In the genomic region with DNA sequence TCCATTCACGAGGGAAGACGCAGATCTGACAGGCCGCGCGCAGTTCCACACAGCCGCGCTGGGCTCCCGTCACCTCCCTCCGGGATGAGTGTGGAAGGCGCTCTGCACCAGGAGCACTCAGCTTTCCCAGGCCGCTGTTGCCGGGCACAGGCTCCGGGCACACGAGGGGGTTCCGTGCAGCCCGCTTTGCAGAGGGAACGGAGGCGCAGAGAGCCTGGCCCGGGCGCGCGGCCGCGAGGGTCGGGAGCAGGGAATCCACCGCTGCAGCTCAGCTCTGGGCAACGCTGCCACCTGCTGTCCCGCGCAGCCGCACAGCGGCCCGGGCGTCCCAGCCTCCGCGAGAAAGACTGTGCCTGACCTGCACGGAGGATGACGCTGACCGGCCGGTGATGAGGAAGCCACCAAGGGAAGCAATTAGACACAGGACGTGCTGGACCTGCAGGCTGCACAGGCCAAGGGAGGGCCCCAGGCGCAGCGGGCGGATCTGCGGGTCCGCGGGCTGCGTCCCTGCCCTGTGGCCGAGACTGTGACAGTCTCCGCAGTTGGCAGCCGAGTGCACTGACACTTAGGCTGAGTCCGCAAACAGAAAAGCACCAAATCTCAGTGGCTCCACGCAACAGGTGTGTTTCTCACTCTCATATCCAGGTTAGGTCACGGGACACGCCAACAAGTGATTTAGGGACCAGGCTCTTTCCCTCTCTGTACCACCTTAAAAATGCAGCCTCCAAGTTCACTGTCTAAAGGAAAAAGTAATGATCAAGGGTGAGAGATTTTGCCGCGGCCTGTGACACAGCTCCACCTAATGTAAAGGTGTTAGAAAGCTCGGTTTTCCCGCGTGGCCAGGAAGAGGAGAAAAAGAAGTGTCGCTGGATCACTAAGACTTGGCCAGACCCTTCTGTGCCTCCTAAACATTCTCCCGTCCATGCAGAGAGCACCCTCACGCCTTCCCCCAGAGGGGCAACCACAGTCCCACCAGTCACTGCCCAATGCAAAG, we compare ENCODE assay signal across 1 cellular context.
TF ChIP-seq lines count a peak whose summit lies in the region.

No MANE protein-coding gene starts in this region.

TF ChIP-seq in WTC11, 78 proteins besides CTCF, POLR2A, EP300 and RAD21 (continued from another document and continues in another):
- TF ChIP-seq, protein P1, sequence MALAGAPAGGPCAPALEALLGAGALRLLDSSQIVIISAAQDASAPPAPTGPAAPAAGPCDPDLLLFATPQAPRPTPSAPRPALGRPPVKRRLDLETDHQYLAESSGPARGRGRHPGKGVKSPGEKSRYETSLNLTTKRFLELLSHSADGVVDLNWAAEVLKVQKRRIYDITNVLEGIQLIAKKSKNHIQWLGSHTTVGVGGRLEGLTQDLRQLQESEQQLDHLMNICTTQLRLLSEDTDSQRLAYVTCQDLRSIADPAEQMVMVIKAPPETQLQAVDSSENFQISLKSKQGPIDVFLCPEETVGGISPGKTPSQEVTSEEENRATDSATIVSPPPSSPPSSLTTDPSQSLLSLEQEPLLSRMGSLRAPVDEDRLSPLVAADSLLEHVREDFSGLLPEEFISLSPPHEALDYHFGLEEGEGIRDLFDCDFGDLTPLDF (CRISPR knock-in tag; IDR thresholded peaks at IDR 0.05) = no peak
- TF ChIP-seq SOX15 (CRISPR knock-in tag; IDR thresholded peaks at IDR 0.05) (no peak), ZNF121 (CRISPR knock-in tag; IDR thresholded peaks at IDR 0.05) (no peak), NFATC4 (CRISPR knock-in tag; IDR thresholded peaks at IDR 0.05) (no peak), ZNF416 (CRISPR knock-in tag; IDR thresholded peaks at IDR 0.05) (no peak), EMX1 (CRISPR knock-in tag; IDR thresholded peaks at IDR 0.05) (no peak), ESRRA (CRISPR knock-in tag; IDR thresholded peaks at IDR 0.05; ENCODE audit: borderline replicate concordance) (no peak), OVOL2 (CRISPR knock-in tag; IDR thresholded peaks at IDR 0.05; ENCODE audit: borderline replicate concordance) (no peak), ZNF219 (CRISPR knock-in tag; IDR thresholded peaks at IDR 0.05; ENCODE audit: borderline replicate concordance) (no peak), RELA (CRISPR knock-in tag; IDR thresholded peaks at IDR 0.05; ENCODE audit: borderline replicate concordance) (no peak), ZNF423 (CRISPR knock-in tag; IDR thresholded peaks at IDR 0.05) (no peak), ZNF138 (CRISPR knock-in tag; conservative IDR thresholded peaks at IDR 0.05) (no peak)
- TF ChIP-seq, protein P2, sequence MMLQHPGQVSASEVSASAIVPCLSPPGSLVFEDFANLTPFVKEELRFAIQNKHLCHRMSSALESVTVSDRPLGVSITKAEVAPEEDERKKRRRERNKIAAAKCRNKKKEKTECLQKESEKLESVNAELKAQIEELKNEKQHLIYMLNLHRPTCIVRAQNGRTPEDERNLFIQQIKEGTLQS (CRISPR knock-in tag; conservative IDR thresholded peaks at IDR 0.05) = no peak
- TF ChIP-seq, protein P3, sequence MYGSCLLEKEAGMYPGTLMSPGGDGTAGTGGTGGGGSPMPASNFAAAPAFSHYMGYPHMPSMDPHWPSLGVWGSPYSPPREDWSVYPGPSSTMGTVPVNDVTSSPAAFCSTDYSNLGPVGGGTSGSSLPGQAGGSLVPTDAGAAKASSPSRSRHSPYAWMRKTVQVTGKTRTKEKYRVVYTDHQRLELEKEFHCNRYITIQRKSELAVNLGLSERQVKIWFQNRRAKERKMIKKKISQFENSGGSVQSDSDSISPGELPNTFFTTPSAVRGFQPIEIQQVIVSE (CRISPR knock-in tag; IDR thresholded peaks at IDR 0.05; ENCODE audit: borderline replicate concordance) = no peak
- TF ChIP-seq, protein P4, sequence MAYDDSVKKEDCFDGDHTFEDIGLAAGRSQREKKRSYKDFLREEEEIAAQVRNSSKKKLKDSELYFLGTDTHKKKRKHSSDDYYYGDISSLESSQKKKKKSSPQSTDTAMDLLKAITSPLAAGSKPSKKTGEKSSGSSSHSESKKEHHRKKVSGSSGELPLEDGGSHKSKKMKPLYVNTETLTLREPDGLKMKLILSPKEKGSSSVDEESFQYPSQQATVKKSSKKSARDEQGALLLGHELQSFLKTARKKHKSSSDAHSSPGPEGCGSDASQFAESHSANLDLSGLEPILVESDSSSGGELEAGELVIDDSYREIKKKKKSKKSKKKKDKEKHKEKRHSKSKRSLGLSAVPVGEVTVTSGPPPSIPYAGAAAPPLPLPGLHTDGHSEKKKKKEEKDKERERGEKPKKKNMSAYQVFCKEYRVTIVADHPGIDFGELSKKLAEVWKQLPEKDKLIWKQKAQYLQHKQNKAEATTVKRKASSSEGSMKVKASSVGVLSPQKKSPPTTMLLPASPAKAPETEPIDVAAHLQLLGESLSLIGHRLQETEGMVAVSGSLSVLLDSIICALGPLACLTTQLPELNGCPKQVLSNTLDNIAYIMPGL (CRISPR knock-in tag; IDR thresholded peaks at IDR 0.05) = peak; percentile 98
- TF ChIP-seq, protein P5, sequence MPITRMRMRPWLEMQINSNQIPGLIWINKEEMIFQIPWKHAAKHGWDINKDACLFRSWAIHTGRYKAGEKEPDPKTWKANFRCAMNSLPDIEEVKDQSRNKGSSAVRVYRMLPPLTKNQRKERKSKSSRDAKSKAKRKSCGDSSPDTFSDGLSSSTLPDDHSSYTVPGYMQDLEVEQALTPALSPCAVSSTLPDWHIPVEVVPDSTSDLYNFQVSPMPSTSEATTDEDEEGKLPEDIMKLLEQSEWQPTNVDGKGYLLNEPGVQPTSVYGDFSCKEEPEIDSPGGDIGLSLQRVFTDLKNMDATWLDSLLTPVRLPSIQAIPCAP (CRISPR knock-in tag; IDR thresholded peaks at IDR 0.05) = no peak; the same call in 1 of the 2 replicates
- TF ChIP-seq, protein P6, sequence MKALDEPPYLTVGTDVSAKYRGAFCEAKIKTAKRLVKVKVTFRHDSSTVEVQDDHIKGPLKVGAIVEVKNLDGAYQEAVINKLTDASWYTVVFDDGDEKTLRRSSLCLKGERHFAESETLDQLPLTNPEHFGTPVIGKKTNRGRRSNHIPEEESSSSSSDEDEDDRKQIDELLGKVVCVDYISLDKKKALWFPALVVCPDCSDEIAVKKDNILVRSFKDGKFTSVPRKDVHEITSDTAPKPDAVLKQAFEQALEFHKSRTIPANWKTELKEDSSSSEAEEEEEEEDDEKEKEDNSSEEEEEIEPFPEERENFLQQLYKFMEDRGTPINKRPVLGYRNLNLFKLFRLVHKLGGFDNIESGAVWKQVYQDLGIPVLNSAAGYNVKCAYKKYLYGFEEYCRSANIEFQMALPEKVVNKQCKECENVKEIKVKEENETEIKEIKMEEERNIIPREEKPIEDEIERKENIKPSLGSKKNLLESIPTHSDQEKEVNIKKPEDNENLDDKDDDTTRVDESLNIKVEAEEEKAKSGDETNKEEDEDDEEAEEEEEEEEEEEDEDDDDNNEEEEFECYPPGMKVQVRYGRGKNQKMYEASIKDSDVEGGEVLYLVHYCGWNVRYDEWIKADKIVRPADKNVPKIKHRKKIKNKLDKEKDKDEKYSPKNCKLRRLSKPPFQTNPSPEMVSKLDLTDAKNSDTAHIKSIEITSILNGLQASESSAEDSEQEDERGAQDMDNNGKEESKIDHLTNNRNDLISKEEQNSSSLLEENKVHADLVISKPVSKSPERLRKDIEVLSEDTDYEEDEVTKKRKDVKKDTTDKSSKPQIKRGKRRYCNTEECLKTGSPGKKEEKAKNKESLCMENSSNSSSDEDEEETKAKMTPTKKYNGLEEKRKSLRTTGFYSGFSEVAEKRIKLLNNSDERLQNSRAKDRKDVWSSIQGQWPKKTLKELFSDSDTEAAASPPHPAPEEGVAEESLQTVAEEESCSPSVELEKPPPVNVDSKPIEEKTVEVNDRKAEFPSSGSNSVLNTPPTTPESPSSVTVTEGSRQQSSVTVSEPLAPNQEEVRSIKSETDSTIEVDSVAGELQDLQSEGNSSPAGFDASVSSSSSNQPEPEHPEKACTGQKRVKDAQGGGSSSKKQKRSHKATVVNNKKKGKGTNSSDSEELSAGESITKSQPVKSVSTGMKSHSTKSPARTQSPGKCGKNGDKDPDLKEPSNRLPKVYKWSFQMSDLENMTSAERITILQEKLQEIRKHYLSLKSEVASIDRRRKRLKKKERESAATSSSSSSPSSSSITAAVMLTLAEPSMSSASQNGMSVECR (CRISPR knock-in tag; IDR thresholded peaks at IDR 0.05; ENCODE audit: borderline replicate concordance) = peak; percentile 66; the same call in 1 of the 2 replicates
- TF ChIP-seq, protein P7, sequence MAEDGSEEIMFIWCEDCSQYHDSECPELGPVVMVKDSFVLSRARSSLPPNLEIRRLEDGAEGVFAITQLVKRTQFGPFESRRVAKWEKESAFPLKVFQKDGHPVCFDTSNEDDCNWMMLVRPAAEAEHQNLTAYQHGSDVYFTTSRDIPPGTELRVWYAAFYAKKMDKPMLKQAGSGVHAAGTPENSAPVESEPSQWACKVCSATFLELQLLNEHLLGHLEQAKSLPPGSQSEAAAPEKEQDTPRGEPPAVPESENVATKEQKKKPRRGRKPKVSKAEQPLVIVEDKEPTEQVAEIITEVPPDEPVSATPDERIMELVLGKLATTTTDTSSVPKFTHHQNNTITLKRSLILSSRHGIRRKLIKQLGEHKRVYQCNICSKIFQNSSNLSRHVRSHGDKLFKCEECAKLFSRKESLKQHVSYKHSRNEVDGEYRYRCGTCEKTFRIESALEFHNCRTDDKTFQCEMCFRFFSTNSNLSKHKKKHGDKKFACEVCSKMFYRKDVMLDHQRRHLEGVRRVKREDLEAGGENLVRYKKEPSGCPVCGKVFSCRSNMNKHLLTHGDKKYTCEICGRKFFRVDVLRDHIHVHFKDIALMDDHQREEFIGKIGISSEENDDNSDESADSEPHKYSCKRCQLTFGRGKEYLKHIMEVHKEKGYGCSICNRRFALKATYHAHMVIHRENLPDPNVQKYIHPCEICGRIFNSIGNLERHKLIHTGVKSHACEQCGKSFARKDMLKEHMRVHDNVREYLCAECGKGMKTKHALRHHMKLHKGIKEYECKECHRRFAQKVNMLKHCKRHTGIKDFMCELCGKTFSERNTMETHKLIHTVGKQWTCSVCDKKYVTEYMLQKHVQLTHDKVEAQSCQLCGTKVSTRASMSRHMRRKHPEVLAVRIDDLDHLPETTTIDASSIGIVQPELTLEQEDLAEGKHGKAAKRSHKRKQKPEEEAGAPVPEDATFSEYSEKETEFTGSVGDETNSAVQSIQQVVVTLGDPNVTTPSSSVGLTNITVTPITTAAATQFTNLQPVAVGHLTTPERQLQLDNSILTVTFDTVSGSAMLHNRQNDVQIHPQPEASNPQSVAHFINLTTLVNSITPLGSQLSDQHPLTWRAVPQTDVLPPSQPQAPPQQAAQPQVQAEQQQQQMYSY (CRISPR knock-in tag; IDR thresholded peaks at IDR 0.05) = no peak
- TF ChIP-seq, protein P8, sequence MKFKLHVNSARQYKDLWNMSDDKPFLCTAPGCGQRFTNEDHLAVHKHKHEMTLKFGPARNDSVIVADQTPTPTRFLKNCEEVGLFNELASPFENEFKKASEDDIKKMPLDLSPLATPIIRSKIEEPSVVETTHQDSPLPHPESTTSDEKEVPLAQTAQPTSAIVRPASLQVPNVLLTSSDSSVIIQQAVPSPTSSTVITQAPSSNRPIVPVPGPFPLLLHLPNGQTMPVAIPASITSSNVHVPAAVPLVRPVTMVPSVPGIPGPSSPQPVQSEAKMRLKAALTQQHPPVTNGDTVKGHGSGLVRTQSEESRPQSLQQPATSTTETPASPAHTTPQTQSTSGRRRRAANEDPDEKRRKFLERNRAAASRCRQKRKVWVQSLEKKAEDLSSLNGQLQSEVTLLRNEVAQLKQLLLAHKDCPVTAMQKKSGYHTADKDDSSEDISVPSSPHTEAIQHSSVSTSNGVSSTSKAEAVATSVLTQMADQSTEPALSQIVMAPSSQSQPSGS (CRISPR knock-in tag; IDR thresholded peaks at IDR 0.05; ENCODE audit: borderline replicate concordance, low read depth) = no peak
- TF ChIP-seq, protein P9, sequence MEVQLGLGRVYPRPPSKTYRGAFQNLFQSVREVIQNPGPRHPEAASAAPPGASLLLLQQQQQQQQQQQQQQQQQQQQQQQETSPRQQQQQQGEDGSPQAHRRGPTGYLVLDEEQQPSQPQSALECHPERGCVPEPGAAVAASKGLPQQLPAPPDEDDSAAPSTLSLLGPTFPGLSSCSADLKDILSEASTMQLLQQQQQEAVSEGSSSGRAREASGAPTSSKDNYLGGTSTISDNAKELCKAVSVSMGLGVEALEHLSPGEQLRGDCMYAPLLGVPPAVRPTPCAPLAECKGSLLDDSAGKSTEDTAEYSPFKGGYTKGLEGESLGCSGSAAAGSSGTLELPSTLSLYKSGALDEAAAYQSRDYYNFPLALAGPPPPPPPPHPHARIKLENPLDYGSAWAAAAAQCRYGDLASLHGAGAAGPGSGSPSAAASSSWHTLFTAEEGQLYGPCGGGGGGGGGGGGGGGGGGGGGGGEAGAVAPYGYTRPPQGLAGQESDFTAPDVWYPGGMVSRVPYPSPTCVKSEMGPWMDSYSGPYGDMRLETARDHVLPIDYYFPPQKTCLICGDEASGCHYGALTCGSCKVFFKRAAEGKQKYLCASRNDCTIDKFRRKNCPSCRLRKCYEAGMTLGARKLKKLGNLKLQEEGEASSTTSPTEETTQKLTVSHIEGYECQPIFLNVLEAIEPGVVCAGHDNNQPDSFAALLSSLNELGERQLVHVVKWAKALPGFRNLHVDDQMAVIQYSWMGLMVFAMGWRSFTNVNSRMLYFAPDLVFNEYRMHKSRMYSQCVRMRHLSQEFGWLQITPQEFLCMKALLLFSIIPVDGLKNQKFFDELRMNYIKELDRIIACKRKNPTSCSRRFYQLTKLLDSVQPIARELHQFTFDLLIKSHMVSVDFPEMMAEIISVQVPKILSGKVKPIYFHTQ (CRISPR knock-in tag; IDR thresholded peaks at IDR 0.05) = no peak
- TF ChIP-seq, protein P10, sequence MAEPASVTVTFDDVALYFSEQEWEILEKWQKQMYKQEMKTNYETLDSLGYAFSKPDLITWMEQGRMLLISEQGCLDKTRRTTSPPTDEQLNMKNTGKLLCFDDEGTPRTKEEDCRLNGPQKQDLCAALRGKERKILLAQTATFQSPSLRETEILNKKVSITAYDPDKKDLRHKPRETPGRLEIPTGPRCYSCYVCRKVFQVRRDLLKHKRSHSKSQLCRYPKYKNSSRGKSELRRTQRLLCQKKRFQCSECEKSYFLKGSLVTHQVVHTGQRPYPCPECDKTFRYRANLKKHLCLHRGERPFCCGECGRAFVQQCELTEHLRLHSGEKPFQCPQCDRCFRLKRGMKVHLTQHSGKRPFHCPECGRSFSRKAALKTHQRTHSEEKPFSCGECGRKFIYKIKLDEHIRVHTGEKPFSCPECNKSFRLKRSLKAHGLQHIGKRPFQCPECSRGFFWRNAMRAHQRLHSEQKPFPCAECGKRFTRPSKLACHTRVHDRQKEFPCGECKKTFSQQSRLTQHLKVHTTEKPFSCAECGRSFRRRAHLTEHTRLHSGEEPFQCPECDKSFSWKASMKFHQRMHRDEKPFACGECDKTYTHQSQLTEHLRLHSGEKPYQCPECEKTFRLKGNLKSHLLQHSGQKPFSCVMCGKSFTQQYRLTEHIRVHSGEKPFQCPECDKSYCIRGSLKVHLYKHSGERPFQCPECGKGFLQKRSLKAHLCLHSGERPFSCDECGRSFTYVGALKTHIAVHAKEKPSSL (CRISPR knock-in tag; conservative IDR thresholded peaks at IDR 0.05) = no peak
- TF ChIP-seq, protein P11, sequence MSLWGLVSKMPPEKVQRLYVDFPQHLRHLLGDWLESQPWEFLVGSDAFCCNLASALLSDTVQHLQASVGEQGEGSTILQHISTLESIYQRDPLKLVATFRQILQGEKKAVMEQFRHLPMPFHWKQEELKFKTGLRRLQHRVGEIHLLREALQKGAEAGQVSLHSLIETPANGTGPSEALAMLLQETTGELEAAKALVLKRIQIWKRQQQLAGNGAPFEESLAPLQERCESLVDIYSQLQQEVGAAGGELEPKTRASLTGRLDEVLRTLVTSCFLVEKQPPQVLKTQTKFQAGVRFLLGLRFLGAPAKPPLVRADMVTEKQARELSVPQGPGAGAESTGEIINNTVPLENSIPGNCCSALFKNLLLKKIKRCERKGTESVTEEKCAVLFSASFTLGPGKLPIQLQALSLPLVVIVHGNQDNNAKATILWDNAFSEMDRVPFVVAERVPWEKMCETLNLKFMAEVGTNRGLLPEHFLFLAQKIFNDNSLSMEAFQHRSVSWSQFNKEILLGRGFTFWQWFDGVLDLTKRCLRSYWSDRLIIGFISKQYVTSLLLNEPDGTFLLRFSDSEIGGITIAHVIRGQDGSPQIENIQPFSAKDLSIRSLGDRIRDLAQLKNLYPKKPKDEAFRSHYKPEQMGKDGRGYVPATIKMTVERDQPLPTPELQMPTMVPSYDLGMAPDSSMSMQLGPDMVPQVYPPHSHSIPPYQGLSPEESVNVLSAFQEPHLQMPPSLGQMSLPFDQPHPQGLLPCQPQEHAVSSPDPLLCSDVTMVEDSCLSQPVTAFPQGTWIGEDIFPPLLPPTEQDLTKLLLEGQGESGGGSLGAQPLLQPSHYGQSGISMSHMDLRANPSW (CRISPR knock-in tag; conservative IDR thresholded peaks at IDR 0.05; ENCODE audit: low read depth) = no peak
